Comparison of ENCODE assay signal across 15 cellular contexts in the genomic region with DNA sequence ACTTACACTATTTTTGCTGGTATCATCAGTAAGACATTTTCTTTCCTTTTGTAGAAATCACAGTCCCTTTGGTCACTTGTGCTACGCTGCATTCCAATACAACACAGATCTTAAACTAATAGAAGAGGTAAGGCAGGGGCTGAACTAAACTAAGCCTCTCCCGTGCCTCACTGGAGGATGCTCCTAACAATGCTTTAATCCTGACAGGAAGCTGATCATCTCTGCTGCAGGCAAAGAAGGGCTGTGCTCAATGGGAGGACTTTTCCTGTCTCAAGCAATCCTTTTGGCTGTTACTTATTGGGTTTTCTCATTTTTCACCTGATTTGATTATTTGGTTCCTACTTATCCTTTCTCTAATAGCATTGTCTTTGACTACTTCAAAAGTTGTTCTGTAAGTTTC.
"Had no signal": no experiment of that assay in that cellular context is flagged by ENCODE, and none has a peak within 500 bp of the region (broad histone marks: within the 10 kb centered on the region; RNA-seq: fewer than 3 reads in every experiment).

No MANE protein-coding gene starts in this region.

- H3K4me3 Mint-ChIP-seq: naive B cell had no signal

- DNase-seq: activated CD8-positive, alpha-beta memory T cell treated with anti-CD3 and anti-CD28 coated beads for 24 hours; activated effector memory CD4-positive, alpha-beta T cell treated with anti-CD3 and anti-CD28 coated beads, Interleukin-2, amount 50 U/mL, for 16 hours; effector CD4-positive, alpha-beta T cell; midbrain; naive B cell; posterior cingulate gyrus; stimulated activated CD4-positive, alpha-beta T cell treated with anti-CD3 and anti-CD28 coated beads, Interleukin-15, amount 100 ng/mL, for 24 hours; stimulated activated CD4-positive, alpha-beta T cell treated with anti-CD3 and anti-CD28 coated beads, Interleukin-4, amount 100 ng/mL, for 4 hours; stomach; T-helper 2 cell had no signal

- H3K36me3 Mint-ChIP-seq: naive B cell had no signal

- H3K36me3 ChIP-seq: ascending aorta, stomach, thoracic aorta had no signal

- H3K27me3 ChIP-seq: ascending aorta, hepatocyte, stomach had no signal

- H3K27me3 Mint-ChIP-seq: naive B cell had no signal

- H3K79me2 ChIP-seq: hepatocyte had no signal

- H3K27ac ChIP-seq: ascending aorta, hepatocyte, stomach, thoracic aorta had no signal

- ATAC-seq: activated CD4-positive, CD25-positive, alpha-beta regulatory T cell treated with anti-CD3 and anti-CD28 coated beads, Interleukin-2, amount 50 U/mL, for 24 hours; SK-N-SH treated with all-trans-retinoic acid at 6 μM for 48 hours had no signal

- H2AFZ ChIP-seq: hepatocyte had no signal

- H3K4me2 ChIP-seq: hepatocyte had no signal

- H3K9me3 ChIP-seq: ascending aorta, stomach, thoracic aorta had no signal

- H3K4me1 Mint-ChIP-seq: naive B cell had no signal

- H3K4me3 ChIP-seq: ascending aorta, hepatocyte, stomach, thoracic aorta had no signal
